In genomic region chr11:43567396-43567975, GRCh38 we compare ENCODE assay signal across 9 cellular contexts.
DNase-seq lines count a peak whose midpoint lies in the region; ATAC-seq, FAIRE-seq and TF ChIP-seq lines count a peak whose summit lies in the region.
"Had no signal": no experiment of that assay in that cellular context is flagged by ENCODE, and none has a peak within 500 bp of the region (broad histone marks: within the 10 kb centered on the region; RNA-seq: fewer than 3 reads in every experiment).

No MANE protein-coding gene starts in this region.

- H3K36me3 Mint-ChIP-seq in osteocyte (ENCODE audit: unreplicated experiment): no peaks in the 10 kb centered on the region

- no peaks in the 10 kb centered on the region for H3F3A ChIP-seq in PC-3 (ENCODE audit: low read length, unreplicated experiment)

- H3K27me3 Mint-ChIP-seq in osteocyte (ENCODE audit: unreplicated experiment): peaks cover 47% of the 10 kb centered on the region

- TF ChIP-seq EP300 in Ishikawa (IDR thresholded peaks at IDR 0.05; ENCODE audit: borderline replicate concordance): no peak

- POLR2A ChIA-PET in PC-3 (lab: Charles Lee; ENCODE audit: unreplicated experiment): no interaction called here

- no peak overlapping the region for H3K27ac Mint-ChIP-seq in osteocyte (ENCODE audit: unreplicated experiment)
- H3K27ac Mint-ChIP-seq: dendritic cell treated with granulocyte-macrophage colony-stimulating factor and Interleukin-4, amounts not matched to agents 40 ng/mL and 50 ng/mL, for 4 days had no signal

- H3K4me3 Mint-ChIP-seq in osteocyte (ENCODE audit: unreplicated experiment): no peak overlapping the region
- H3K4me3 Mint-ChIP-seq: dendritic cell treated with granulocyte-macrophage colony-stimulating factor and Interleukin-4, amounts not matched to agents 40 ng/mL and 50 ng/mL, for 4 days had no signal

- H2AFZ ChIP-seq in PC-3 (ENCODE audit: low read length): no peak overlapping the region

- H3K4me1 ChIP-seq in PC-3 (ENCODE audit: insufficient read depth, low read length): no peaks in the 10 kb centered on the region

- H3K4me2 ChIP-seq in PC-3 (ENCODE audit: low read length): no peak overlapping the region

- BruUV-seq in PC-3 (replicated peaks; lab: Mats Ljungman, UMichigan): no TSS peak

- H3K9me3 Mint-ChIP-seq in osteocyte (ENCODE audit: unreplicated experiment): no peaks in the 10 kb centered on the region
- H3K9me3 Mint-ChIP-seq: dendritic cell treated with granulocyte-macrophage colony-stimulating factor and Interleukin-4, amounts not matched to agents 40 ng/mL and 50 ng/mL, for 4 days had no signal

- H3K4me1 Mint-ChIP-seq in osteocyte (ENCODE audit: unreplicated experiment): no peaks in the 10 kb centered on the region

- peaks cover 53% of the 10 kb centered on the region for H3K27me3 ChIP-seq in PC-3 (ENCODE audit: low read length)

- H3K9me2 ChIP-seq in PC-3 (replicated peaks; ENCODE audit: low read length): no peaks in the 10 kb centered on the region

- no peaks in the 10 kb centered on the region for H3K36me3 ChIP-seq in PC-3 (ENCODE audit: low read depth, low read length)

- CTCF ChIA-PET in PC-3 (lab: Charles Lee): interaction anchor here (0.7 kb wide), 1 partner anchor 63 kb away, joined by 4 read pairs; no protein-coding TSS in a partner anchor

- H3K9ac ChIP-seq in PC-3 (ENCODE audit: low read length): no peak overlapping the region

- no peaks in the 10 kb centered on the region for H4K20me1 ChIP-seq in PC-3 (ENCODE audit: low read length)

- H3K79me2 ChIP-seq in PC-3 (ENCODE audit: low read length): no peaks in the 10 kb centered on the region

- no peak overlapping the region for H3K27ac ChIP-seq in PC-3 (ENCODE audit: low read length)

- peak; percentile 60 for ATAC-seq in PC-3
- ATAC-seq in HG03460 (IDR thresholded peaks at IDR 0.05; ENCODE audit: unreplicated experiment): no peak

- H3K9me3 ChIP-seq in PC-3 (ENCODE audit: low read length): no peaks in the 10 kb centered on the region

- H3K4me3 ChIP-seq in PC-3 (ENCODE audit: low read length): no peak overlapping the region
- no peak overlapping the region for H3K4me3 ChIP-seq in epithelial cell of esophagus (ENCODE audit: low read length)

- FAIRE-seq in GM18507 (lab: Jason Lieb, UNC): peak; percentile 55

- intact Hi-C loops in PC-3 (cut with micrococcal nuclease): loop anchor here (2.0 to 5.0 kb wide), 2 partner anchors 63 to 245 kb away; no protein-coding TSS in a partner anchor

- DNase-seq in AG08396 (ENCODE audit: low spot score) (peak; percentile 65), GM18507 (ENCODE audit: extremely low spot score, insufficient read length, low read depth) (no peak), PC-3 (peak; percentile 63), epithelial cell of esophagus (ENCODE audit: low read depth) (peak; percentile 65), osteocyte (ENCODE audit: extremely low spot score, unreplicated experiment) (no peak), NCI-H128 (lab: John Stamatoyannopoulos, UW; ENCODE audit: unreplicated experiment) (no peak)

- peak; percentile 72 for TF ChIP-seq CTCF in PC-3 (conservative IDR thresholded peaks at IDR 0.05; ENCODE audit: low read depth, low read length)
- TF ChIP-seq CTCF in epithelial cell of esophagus (IDR thresholded peaks at IDR 0.05; ENCODE audit: insufficient read depth, low read depth, low read length, missing control alignments): peak; percentile 80
- TF ChIP-seq CTCF in osteocyte (IDR thresholded peaks at IDR 0.05): peak; percentile 74

- peak; percentile 50 for TF ChIP-seq RAD21 in Ishikawa (IDR thresholded peaks at IDR 0.05; ENCODE audit: low read depth)

TF ChIP-seq in Ishikawa, 13 proteins besides CTCF, POLR2A, EP300 and RAD21:
- TF ChIP-seq REST (IDR thresholded peaks at IDR 0.05; ENCODE audit: low read depth) (no peak), TEAD4 (IDR thresholded peaks at IDR 0.05) (no peak), USF1 (IDR thresholded peaks at IDR 0.05) (no peak), MAX (IDR thresholded peaks at IDR 0.05) (no peak), CEBPB (IDR thresholded peaks at IDR 0.05) (no peak), FOXM1 (IDR thresholded peaks at IDR 0.05; ENCODE audit: borderline replicate concordance, low read depth) (no peak), EGR1 (IDR thresholded peaks at IDR 0.05) (no peak), CREB1 (IDR thresholded peaks at IDR 0.05; ENCODE audit: low read depth) (no peak), ZBTB7A (IDR thresholded peaks at IDR 0.05; ENCODE audit: low read depth) (no peak), TCF12 (IDR thresholded peaks at IDR 0.05; ENCODE audit: low read depth) (no peak)

Comparison
In these comparisons a context has a peak if more than half of its experiments do, and no peak if none do; other contexts are left out.
1. DNase-seq: peak in AG08396 (single experiment), PC-3 (single experiment) and epithelial cell of esophagus (single experiment); none in GM18507 (single experiment), osteocyte (single experiment) and NCI-H128 (single experiment).
2. Peak in every context shown above with its lines, with median percentiles within 50 percentile points of each other: CTCF ChIP-seq.